In genomic region chr12:6279631-6280030, GRCh38 we compare ENCODE assay signal across 14 cellular contexts. TPM values are rescaled to one million over a fixed set of nuclear protein-coding genes. Genes with fewer than 3 reads are reported as not detected.
A peak's percentile ranks its signal among the peaks of the same experiment; 100 is the strongest.
DNase-seq lines count a peak whose midpoint lies in the region; ATAC-seq, FAIRE-seq and TF ChIP-seq lines count a peak whose summit lies in the region.
"Had no signal": no experiment of that assay in that cellular context is flagged by ENCODE, and none has a peak within 500 bp of the region (broad histone marks: within the 10 kb centered on the region; RNA-seq: fewer than 3 reads in every experiment).

No MANE protein-coding gene starts in this region.

- H3K27me3 ChIP-seq in endodermal cell (ENCODE audit: control insufficient read depth, insufficient read depth, low read length, poor library complexity, severe bottlenecking) (peaks cover 12% of the 10 kb centered on the region), neuronal stem cell (ENCODE audit: control insufficient read depth in 3 of 3, insufficient read depth in 3 of 3, low read depth in 1 of 3, low read length in 3 of 3) (peaks cover 0 to 10% (median 9%) of the 10 kb centered on the region in 3 experiments)

- no peaks in the 10 kb centered on the region for H3K79me1 ChIP-seq in neuronal stem cell (ENCODE audit: low read depth, low read length)

- 53% methylated on average over 8 of the region's 8 CpGs for WGBS in A549 (ENCODE audit: missing lambda C conversion rate)
- 83 to 88% methylated on average over 6 to 8 of the region's 8 CpGs for WGBS in endodermal cell (ENCODE audit: insufficient coverage in 1 of 2, insufficient read length in 1 of 2), 2 experiments
- WGBS in neuronal stem cell (ENCODE audit: extremely low coverage in 2 of 2, insufficient read length in 2 of 2, insufficient replicate concordance in 1 of 2), 2 donors: no CpG with 5 or more reads among the region's 8 CpGs

- peak; percentile 8 to 9 for ATAC-seq in A549
- no peak for ATAC-seq in GM18907 (IDR thresholded peaks at IDR 0.05; ENCODE audit: unreplicated experiment)
- no peak for ATAC-seq in omental fat pad (ENCODE audit: low FRiP score)
- ATAC-seq in GM21529 (IDR thresholded peaks at IDR 0.05; ENCODE audit: unreplicated experiment): no peak
- ATAC-seq: GM12878 had no signal

- H3K4me1 ChIP-seq in A549 (peaks cover 40% of the 10 kb centered on the region), endodermal cell (ENCODE audit: control insufficient read depth, insufficient read depth, low read length) (peaks cover 3% of the 10 kb centered on the region), neuronal stem cell (ENCODE audit: control insufficient read depth in 2 of 2, insufficient read depth in 1 of 2, low read depth in 1 of 2, low read length in 2 of 2) (peaks cover 12 to 13% of the 10 kb centered on the region in 2 donors)

- no peak for TF ChIP-seq EP300 in A549 (IDR thresholded peaks at IDR 0.05)

- TF ChIP-seq CTCF in A549 (IDR thresholded peaks at IDR 0.05): no peak
- no peak for TF ChIP-seq CTCF in endodermal cell (conservative IDR thresholded peaks at IDR 0.05)
- TF ChIP-seq CTCF in omental fat pad (IDR thresholded peaks at IDR 0.05): no peak

- H3K27ac ChIP-seq in A549 (peak overlapping the region; percentile 97), endodermal cell (ENCODE audit: low read depth, low read length) (no peak overlapping the region), neuronal stem cell (replicated peaks; ENCODE audit: low read length) (no peak overlapping the region)

- H3K4me2 ChIP-seq in A549 (peak overlapping the region; percentile 92), neuronal stem cell (ENCODE audit: insufficient read depth, low read length, poor library complexity, severe bottlenecking) (no peak overlapping the region)

- no peak overlapping the region for H3K23ac ChIP-seq in neuronal stem cell (ENCODE audit: low read depth, low read length, poor library complexity)

- no peak overlapping the region for H2BK5ac ChIP-seq in neuronal stem cell (ENCODE audit: low read length)

- FAIRE-seq in A549 (lab: Jason Lieb, UNC): no peak
- FAIRE-seq: GM12878 had no signal

- H3K9me3 ChIP-seq in A549 (no peaks in the 10 kb centered on the region), endodermal cell (ENCODE audit: control insufficient read depth, low read length) (no peaks in the 10 kb centered on the region), neuronal stem cell (replicated peaks in 1 of 2; ENCODE audit: control insufficient read depth in 2 of 2, insufficient read depth in 1 of 2, low read depth in 1 of 2, low read length in 2 of 2) (peaks cover 0 to 2% of the 10 kb centered on the region in 2 donors)

- H2BK15ac ChIP-seq in neuronal stem cell (ENCODE audit: low read length): no peak overlapping the region

- TF ChIP-seq POLR2A in A549 (IDR thresholded peaks at IDR 0.05; ENCODE audit: low read length): no peak

- peaks cover 28% of the 10 kb centered on the region for H3K27me3 Mint-ChIP-seq in endodermal cell (ENCODE audit: insufficient read depth)

- POLR2A ChIA-PET in A549 (lab: Yijun Ruan, JAX): interaction anchor here (1.3 to 2.4 kb wide), 5 partner anchors 16 to 207 kb away, joined by 3 to 7 read pairs (median 6); partner anchors contain the start of genes CD9 and VAMP1

- DNase-seq in A549 (ENCODE audit: low read depth in 1 of 2, low spot score in 1 of 2) (no peak), LoVo (ENCODE audit: low spot score) (peak; percentile 41), endodermal cell (peak; percentile 66), neuronal stem cell (ENCODE audit: low spot score) (no peak), ecto neural progenitor cell (ENCODE audit: low spot score) (no peak), omental fat pad (ENCODE audit: low spot score) (no peak)
- DNase-seq: activated naive CD4-positive, alpha-beta T cell treated with Interleukin-2 at 50 U/mL for 16 hours; immature natural killer cell; NCI-H2081; RPMI8226 had no signal

- H3K36me3 ChIP-seq in endodermal cell (ENCODE audit: control insufficient read depth, insufficient read depth, low read length) (no peaks in the 10 kb centered on the region), neuronal stem cell (replicated peaks in 1 of 2; ENCODE audit: control insufficient read depth in 2 of 2, insufficient read depth in 2 of 2, low read length in 2 of 2) (no peaks in the 10 kb centered on the region)

- peak overlapping the region; percentile 64 for H3K4me3 Mint-ChIP-seq in endodermal cell

- peak overlapping the region; percentile 28 for H2AK5ac ChIP-seq in neuronal stem cell (ENCODE audit: low read depth, low read length)

- CTCF ChIA-PET in A549 (lab: Yijun Ruan, JAX): interaction anchor here (0.6 to 10.2 kb wide), 36 partner anchors 8 to 319 kb away, joined by 3 to 529 read pairs (median 6); partner anchors contain the start of gene CD9

- H4K8ac ChIP-seq in neuronal stem cell (ENCODE audit: low read depth, low read length): no peak overlapping the region

- H3K36me3 Mint-ChIP-seq in endodermal cell (ENCODE audit: low read depth): no peaks in the 10 kb centered on the region
- H3K36me3 Mint-ChIP-seq: IgD-negative memory B cell, immature natural killer cell had no signal

- no peaks in the 10 kb centered on the region for H3K9me3 Mint-ChIP-seq in endodermal cell
- H3K9me3 Mint-ChIP-seq: IgD-negative memory B cell, immature natural killer cell had no signal

- TF ChIP-seq RAD21 in A549 (conservative IDR thresholded peaks at IDR 0.05 in 1 of 2, IDR thresholded peaks at IDR 0.05 in 1 of 2): no peak

- H3K18ac ChIP-seq in neuronal stem cell (ENCODE audit: low read length): no peak overlapping the region

- no peak overlapping the region for H3K27ac Mint-ChIP-seq in endodermal cell
- H3K27ac Mint-ChIP-seq: immature natural killer cell had no signal

- H3K9ac ChIP-seq in endodermal cell (ENCODE audit: extremely low read depth, low read length, poor library complexity, severe bottlenecking) (no peak overlapping the region), neuronal stem cell (ENCODE audit: low read depth, low read length, poor library complexity) (no peak overlapping the region)

- no peak overlapping the region for H3K14ac ChIP-seq in neuronal stem cell (ENCODE audit: low read length)

- peaks cover 42% of the 10 kb centered on the region for H3K4me1 Mint-ChIP-seq in endodermal cell

- no peak overlapping the region for H3K4ac ChIP-seq in neuronal stem cell (ENCODE audit: low read length)

- H2BK12ac ChIP-seq in neuronal stem cell (ENCODE audit: low read length): no peak overlapping the region

- no peak overlapping the region for H2AFZ ChIP-seq in neuronal stem cell (ENCODE audit: low read length)

- no peak overlapping the region for H4K91ac ChIP-seq in neuronal stem cell (ENCODE audit: low read depth, low read length, poor library complexity)

- no peak overlapping the region for H2BK120ac ChIP-seq in neuronal stem cell (ENCODE audit: low read depth, low read length)

- H3K4me3 ChIP-seq in A549 (no peak overlapping the region; the same call in 2 of the 3 replicates), endodermal cell (ENCODE audit: low read length) (no peak overlapping the region), neuronal stem cell (ENCODE audit: low read length in 2 of 2) (no peak overlapping the region)
- H3K4me3 ChIP-seq: GM12878 had no signal

TF ChIP-seq in A549, 52 proteins besides CTCF, POLR2A, EP300 and RAD21:
- TF ChIP-seq ELK1 (IDR thresholded peaks at IDR 0.05; ENCODE audit: low read depth, low read length): no peak
- no peak for TF ChIP-seq HOXB5 (CRISPR knock-in tag; IDR thresholded peaks at IDR 0.05)
- 0 out of 2 replicates have a peak, but pooled peaks have one; percentile 5 for TF ChIP-seq GATA3 (IDR thresholded peaks at IDR 0.05; ENCODE audit: borderline replicate concordance)

RNA-seq across cellular contexts. Expression of gene PLEKHG6, which starts 30.9 kb away (rescaled TPM):
- polyA plus RNA-seq in A549 (2011; rRNA removed) (0.25 and 0.31 TPM in 2 replicates), A549 (2017; fragmentation: RNase III; extraction: RNeasy Plus Mini Kit Qiagen cat#74134 plus additional on column Dnase treatment) (0.15 to 0.29 TPM (median 0.16 TPM) in 3 replicates)
- polyA plus RNA-seq in A549 (2012; cell fraction: cytosol; rRNA removed): 0.26 and 0.70 TPM in 2 replicates
- 0.26 and 0.33 TPM in 2 replicates for polyA plus RNA-seq in A549 (2012; cell fraction: nucleus; rRNA removed)
- 0.41 and 0.88 TPM in 2 replicates for polyA minus RNA-seq in A549 (2011; rRNA and poly(A)+ RNA removed)
- total RNA-seq in endodermal cell (10 to 100 TPM; 24.8 to 37.2 TPM), omental fat pad (10 to 100 TPM; 10.1 to 77.1 (median 13.8) TPM)
- polyA plus RNA-seq in endodermal cell (2013, experiment 1 of 2): 7.1 TPM
- 4.6 TPM for polyA plus RNA-seq in endodermal cell (2013, experiment 2 of 2)
- 1.2 TPM for polyA plus RNA-seq in neuronal stem cell (2013, experiment 1 of 2)
- 1.3 TPM for polyA plus RNA-seq in neuronal stem cell (2013, experiment 2 of 2)
- polyA plus RNA-seq: IgD-negative memory B cell had no signal

Comparison
In these comparisons a context has a peak if more than half of its experiments do, and no peak if none do; other contexts are left out.
1. ATAC-seq: peak in A549 (2 of 2); none in GM18907 (single experiment), omental fat pad (single experiment) and GM21529 (single experiment).
2. DNase-seq: peak in LoVo (single experiment) and endodermal cell (single experiment); none in A549 (0 of 2), neuronal stem cell (single experiment), ecto neural progenitor cell (single experiment) and omental fat pad (single experiment).
3. H3K27ac ChIP-seq: peak in A549 (2 of 2); none in endodermal cell (single experiment) and neuronal stem cell (single experiment).